In the genomic region with DNA sequence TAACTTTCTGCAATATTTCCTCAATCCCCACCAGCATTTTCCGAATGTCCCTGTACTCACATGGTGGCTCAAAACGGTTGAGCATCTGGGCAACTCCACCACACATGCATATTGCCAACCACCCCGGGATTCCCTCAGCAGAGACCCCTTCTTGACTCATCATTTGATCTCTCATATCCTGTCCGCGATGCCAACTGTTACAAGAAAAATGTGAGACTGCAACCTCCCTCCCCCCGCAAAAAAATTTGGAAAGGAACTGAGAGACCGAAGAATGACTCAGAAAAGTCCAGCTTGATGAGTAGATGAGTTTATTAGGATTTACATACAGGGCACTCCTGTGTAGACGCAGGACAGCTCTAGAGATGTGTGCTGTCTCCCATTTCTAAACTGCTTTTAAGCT, we compare ENCODE assay signal across 22 cellular contexts.
DNase-seq lines count a peak whose midpoint lies in the region; ATAC-seq and TF ChIP-seq lines count a peak whose summit lies in the region.
"Had no signal": no experiment of that assay in that cellular context is flagged by ENCODE, and none has a peak within 500 bp of the region (broad histone marks: within the 10 kb centered on the region; RNA-seq: fewer than 3 reads in every experiment).

No MANE protein-coding gene starts in this region.

- no peaks in the 10 kb centered on the region for H3K36me3 Mint-ChIP-seq in immature natural killer cell
- no peaks in the 10 kb centered on the region for H3K36me3 Mint-ChIP-seq in WTC11
- H3K36me3 Mint-ChIP-seq: activated naive CD8-positive, alpha-beta T cell treated with anti-CD3 and anti-CD28 coated beads for 36 hours had no signal

- ATAC-seq in WTC11: no peak
- ATAC-seq: activated CD8-positive, alpha-beta T cell treated with anti-CD3 and anti-CD28 coated beads, Interleukin-2, amount 10 ng/mL, durations not matched to agents 7 days and 5 days had no signal

- no peaks in the 10 kb centered on the region for H3K4me1 Mint-ChIP-seq in immature natural killer cell
- H3K4me1 Mint-ChIP-seq in WTC11: peaks cover 13% of the 10 kb centered on the region
- H3K4me1 Mint-ChIP-seq: activated naive CD8-positive, alpha-beta T cell treated with anti-CD3 and anti-CD28 coated beads for 36 hours; central memory CD8-positive, alpha-beta T cell had no signal

- H3K4me3 Mint-ChIP-seq in immature natural killer cell: no peak overlapping the region
- H3K4me3 Mint-ChIP-seq in WTC11: no peak overlapping the region
- H3K4me3 Mint-ChIP-seq: activated CD8-positive, alpha-beta T cell treated with anti-CD3 and anti-CD28 coated beads, Interleukin-2, amount 10 ng/mL, durations not matched to agents 7 days and 5 days; activated naive CD8-positive, alpha-beta T cell treated with anti-CD3 and anti-CD28 coated beads for 36 hours; central memory CD8-positive, alpha-beta T cell; dendritic cell treated with granulocyte-macrophage colony-stimulating factor and Interleukin-4, amounts not matched to agents 40 ng/mL and 50 ng/mL, for 4 days; endodermal cell; T-helper 1 cell treated with Interleukin-12 subunit alpha and Interleukin-12 subunit beta and Interleukin-4 antibody, amounts not matched to agents 30 μg/mL and 1 μg/mL, for 36 hours had no signal

- no peak overlapping the region for H3K27ac Mint-ChIP-seq in immature natural killer cell
- H3K27ac Mint-ChIP-seq in WTC11: no peak overlapping the region
- H3K27ac Mint-ChIP-seq: activated CD8-positive, alpha-beta T cell treated with anti-CD3 and anti-CD28 coated beads, Interleukin-2, amount 10 ng/mL, durations not matched to agents 7 days and 5 days; activated naive CD8-positive, alpha-beta T cell treated with anti-CD3 and anti-CD28 coated beads for 36 hours; dendritic cell treated with granulocyte-macrophage colony-stimulating factor and Interleukin-4, amounts not matched to agents 40 ng/mL and 50 ng/mL, for 4 days; endodermal cell; T-helper 1 cell treated with Interleukin-12 subunit alpha and Interleukin-12 subunit beta and Interleukin-4 antibody, amounts not matched to agents 30 μg/mL and 1 μg/mL, for 36 hours had no signal

- peak; percentile 7 for DNase-seq in AG20443 (ENCODE audit: low spot score)
- DNase-seq in M059J (ENCODE audit: low read depth): peak; percentile 54
- DNase-seq in astrocyte of the hippocampus (ENCODE audit: low read depth, low spot score): peak; percentile 16
- DNase-seq in islet precursor cell: peak; percentile 50
- no peak for DNase-seq in immature natural killer cell
- DNase-seq in LoVo (ENCODE audit: low spot score): no peak
- DNase-seq in activated T-cell treated with anti-CD3 and anti-CD28 coated beads for 4 hours: no peak
- no peak for DNase-seq in WTC11 (ENCODE audit: low spot score)
- DNase-seq: activated effector memory CD4-positive, alpha-beta T cell treated with Interleukin-2 at 50 U/mL for 16 hours; activated naive CD8-positive, alpha-beta T cell treated with anti-CD3 and anti-CD28 coated beads for 36 hours; aorta; esophagus squamous epithelium; glutamatergic neuron; NCI-H187 treated with DMSO at 0.1 percent for 48 hours; Peyer's patch; spleen; upper lobe of left lung had no signal

- POLR2A ChIA-PET in WTC11 (lab: Charles Lee): no interaction called here

- CTCF ChIA-PET in WTC11 (lab: Charles Lee): interaction anchor here (1.3 to 1.9 kb wide), 4 partner anchors 12 to 614 kb away, joined by 4 to 7 read pairs (median 4); no protein-coding TSS in a partner anchor

- H3K27me3 Mint-ChIP-seq in immature natural killer cell (ENCODE audit: low read depth in 3 of 3): peaks cover 0 to 4% (median 3%) of the 10 kb centered on the region in 3 donors
- peaks cover 2% of the 10 kb centered on the region; the same call in 1 of the 2 replicates for H3K27me3 Mint-ChIP-seq in WTC11 (ENCODE audit: low read depth)
- H3K27me3 Mint-ChIP-seq: activated naive CD8-positive, alpha-beta T cell treated with anti-CD3 and anti-CD28 coated beads for 36 hours; central memory CD8-positive, alpha-beta T cell; dendritic cell treated with granulocyte-macrophage colony-stimulating factor and Interleukin-4, amounts not matched to agents 40 ng/mL and 50 ng/mL, for 4 days had no signal

- H3K9me3 Mint-ChIP-seq in immature natural killer cell (no peaks in the 10 kb centered on the region), WTC11 (no peaks in the 10 kb centered on the region)
- H3K9me3 Mint-ChIP-seq: activated naive CD8-positive, alpha-beta T cell treated with anti-CD3 and anti-CD28 coated beads for 36 hours; central memory CD8-positive, alpha-beta T cell; dendritic cell treated with granulocyte-macrophage colony-stimulating factor and Interleukin-4, amounts not matched to agents 40 ng/mL and 50 ng/mL, for 4 days; endodermal cell; T-helper 1 cell treated with Interleukin-12 subunit alpha and Interleukin-12 subunit beta and Interleukin-4 antibody, amounts not matched to agents 30 μg/mL and 1 μg/mL, for 36 hours had no signal

- TF ChIP-seq CTCF in WTC11 (IDR thresholded peaks at IDR 0.05): no peak

TF ChIP-seq in WTC11, 78 proteins besides CTCF, POLR2A, EP300 and RAD21:
- no peak for TF ChIP-seq MYBL2 (CRISPR knock-in tag; IDR thresholded peaks at IDR 0.05)
- TF ChIP-seq, protein P1, sequence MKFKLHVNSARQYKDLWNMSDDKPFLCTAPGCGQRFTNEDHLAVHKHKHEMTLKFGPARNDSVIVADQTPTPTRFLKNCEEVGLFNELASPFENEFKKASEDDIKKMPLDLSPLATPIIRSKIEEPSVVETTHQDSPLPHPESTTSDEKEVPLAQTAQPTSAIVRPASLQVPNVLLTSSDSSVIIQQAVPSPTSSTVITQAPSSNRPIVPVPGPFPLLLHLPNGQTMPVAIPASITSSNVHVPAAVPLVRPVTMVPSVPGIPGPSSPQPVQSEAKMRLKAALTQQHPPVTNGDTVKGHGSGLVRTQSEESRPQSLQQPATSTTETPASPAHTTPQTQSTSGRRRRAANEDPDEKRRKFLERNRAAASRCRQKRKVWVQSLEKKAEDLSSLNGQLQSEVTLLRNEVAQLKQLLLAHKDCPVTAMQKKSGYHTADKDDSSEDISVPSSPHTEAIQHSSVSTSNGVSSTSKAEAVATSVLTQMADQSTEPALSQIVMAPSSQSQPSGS (CRISPR knock-in tag; IDR thresholded peaks at IDR 0.05; ENCODE audit: borderline replicate concordance, low read depth): no peak
- no peak for TF ChIP-seq JAZF1 (CRISPR knock-in tag; IDR thresholded peaks at IDR 0.05)
- no peak for TF ChIP-seq HMGA2 (CRISPR knock-in tag; IDR thresholded peaks at IDR 0.05)
- no peak for TF ChIP-seq TCF7 (CRISPR knock-in tag; IDR thresholded peaks at IDR 0.05; ENCODE audit: low read depth)
- TF ChIP-seq, protein P2, sequence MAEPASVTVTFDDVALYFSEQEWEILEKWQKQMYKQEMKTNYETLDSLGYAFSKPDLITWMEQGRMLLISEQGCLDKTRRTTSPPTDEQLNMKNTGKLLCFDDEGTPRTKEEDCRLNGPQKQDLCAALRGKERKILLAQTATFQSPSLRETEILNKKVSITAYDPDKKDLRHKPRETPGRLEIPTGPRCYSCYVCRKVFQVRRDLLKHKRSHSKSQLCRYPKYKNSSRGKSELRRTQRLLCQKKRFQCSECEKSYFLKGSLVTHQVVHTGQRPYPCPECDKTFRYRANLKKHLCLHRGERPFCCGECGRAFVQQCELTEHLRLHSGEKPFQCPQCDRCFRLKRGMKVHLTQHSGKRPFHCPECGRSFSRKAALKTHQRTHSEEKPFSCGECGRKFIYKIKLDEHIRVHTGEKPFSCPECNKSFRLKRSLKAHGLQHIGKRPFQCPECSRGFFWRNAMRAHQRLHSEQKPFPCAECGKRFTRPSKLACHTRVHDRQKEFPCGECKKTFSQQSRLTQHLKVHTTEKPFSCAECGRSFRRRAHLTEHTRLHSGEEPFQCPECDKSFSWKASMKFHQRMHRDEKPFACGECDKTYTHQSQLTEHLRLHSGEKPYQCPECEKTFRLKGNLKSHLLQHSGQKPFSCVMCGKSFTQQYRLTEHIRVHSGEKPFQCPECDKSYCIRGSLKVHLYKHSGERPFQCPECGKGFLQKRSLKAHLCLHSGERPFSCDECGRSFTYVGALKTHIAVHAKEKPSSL (CRISPR knock-in tag; conservative IDR thresholded peaks at IDR 0.05): no peak

Comparison
In these comparisons a context has a peak if more than half of its experiments do, and no peak if none do; other contexts are left out.
1. DNase-seq: peak in AG20443 (single experiment), M059J (single experiment), astrocyte of the hippocampus (single experiment) and islet precursor cell (single experiment); none in immature natural killer cell (0 of 3), LoVo (single experiment), activated T-cell treated with anti-CD3 and anti-CD28 coated beads for 4 hours (single experiment) and WTC11 (single experiment).